Comparison of ENCODE assay signal across 3 cellular contexts in the genomic region with DNA sequence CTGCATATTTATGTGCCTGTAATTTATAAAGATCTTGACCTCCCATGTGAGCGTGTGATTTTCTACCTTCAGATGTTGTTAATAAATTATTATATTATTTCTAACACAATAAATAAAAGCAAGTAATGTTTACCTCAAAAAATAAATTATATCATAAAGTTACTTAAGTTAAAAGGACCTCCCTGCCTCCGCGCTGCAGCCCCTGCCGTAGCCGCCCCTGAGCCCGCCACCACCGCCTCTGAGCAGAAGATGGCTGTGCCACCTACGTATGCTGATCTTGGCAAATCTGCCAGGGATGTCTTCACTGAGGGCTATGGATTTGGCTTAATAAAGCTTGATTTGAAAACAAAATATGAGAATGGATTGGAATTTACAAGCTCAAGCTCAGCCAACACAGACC.
"Had no signal": no experiment of that assay in that cellular context is flagged by ENCODE, and none has a peak within 500 bp of the region (broad histone marks: within the 10 kb centered on the region; RNA-seq: fewer than 3 reads in every experiment).

No MANE protein-coding gene starts in this region.

- H3K4me3 ChIP-seq: GM12878 had no signal

- DNase-seq: GDM1, GF-D8 had no signal

- ATAC-seq: GM12878 had no signal
